In the genomic region with DNA sequence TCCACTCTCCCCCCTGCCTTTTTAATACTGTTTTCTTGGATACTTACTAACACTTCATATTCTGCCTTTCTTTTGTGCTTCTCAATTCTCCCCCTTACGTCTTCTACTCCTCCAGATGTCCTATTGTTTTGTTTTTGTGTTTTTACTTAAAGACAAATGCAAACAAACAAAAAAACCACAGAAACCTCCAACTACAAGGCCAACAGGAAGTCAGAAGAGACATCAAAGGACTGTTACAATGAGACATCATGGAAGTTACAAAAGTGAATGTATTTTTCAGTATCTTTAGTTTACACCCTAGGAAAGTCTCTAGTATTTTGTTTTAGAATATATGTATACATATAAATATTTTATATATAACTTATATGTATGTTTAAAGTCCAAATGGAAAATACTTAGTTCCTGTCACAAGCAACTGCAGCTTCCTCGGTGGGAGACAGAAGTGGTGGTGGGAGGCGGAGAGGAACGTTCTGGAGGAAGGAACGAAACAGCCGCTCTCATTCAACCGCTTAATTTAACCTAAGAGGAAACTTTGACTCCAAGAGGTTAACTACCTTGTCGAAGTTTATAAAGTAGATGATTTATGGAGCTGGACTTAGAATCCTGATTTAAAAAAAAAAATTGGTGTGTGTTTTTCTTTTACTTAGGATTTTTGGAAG, we compare ENCODE assay signal across 17 cellular contexts.
"Had no signal": no experiment of that assay in that cellular context is flagged by ENCODE, and none has a peak within 500 bp of the region (broad histone marks: within the 10 kb centered on the region; RNA-seq: fewer than 3 reads in every experiment).

No MANE protein-coding gene starts in this region.

- H3K4me1 ChIP-seq: gastrocnemius medialis, prostate gland had no signal

- H3K36me3 ChIP-seq: gastrocnemius medialis, heart left ventricle, left lung, prostate gland, transverse colon, WERI-Rb-1 had no signal

- H3K36me3 Mint-ChIP-seq: natural killer cell treated with Interleukin-12 subunit alpha and Interleukin-12 subunit beta and Interleukin-15 and Interleukin-18, amount 100 ng/mL, for 72 hours had no signal

- H3K27ac ChIP-seq: epithelial cell of prostate, gastrocnemius medialis, heart left ventricle, left lung, prostate gland, transverse colon, WERI-Rb-1 had no signal

- H3K27me3 ChIP-seq: gastrocnemius medialis, transverse colon had no signal

- DNase-seq: activated CD4-positive, alpha-beta memory T cell treated with anti-CD3 and anti-CD28 coated beads, Interleukin-2, amount 10 ng/mL, durations not matched to agents 7 days and 5 days; activated gamma-delta T cell; activated T-cell treated with anti-CD3 and anti-CD28 coated beads, Interleukin-2, amount 50 U/mL, for 4 hours; aorta; effector memory CD8-positive, alpha-beta T cell; gastrocnemius medialis; heart left ventricle; left lung; small intestine; stimulated activated CD4-positive, alpha-beta T cell treated with anti-CD3 and anti-CD28 coated beads, Interleukin-4, amount 100 ng/mL, for 24 hours; stimulated activated naive CD4-positive, alpha-beta T cell; transverse colon; WERI-Rb-1 had no signal

- H3K4me3 ChIP-seq: gastrocnemius medialis, heart left ventricle, left lung, prostate gland, transverse colon had no signal

- H3K9me3 Mint-ChIP-seq: activated CD4-positive, alpha-beta memory T cell treated with anti-CD3 and anti-CD28 coated beads, Interleukin-2, amount 10 ng/mL, durations not matched to agents 7 days and 5 days; activated T-cell treated with anti-CD3 and anti-CD28 coated beads, Interleukin-2, amount 50 U/mL, for 4 hours; dendritic cell treated with granulocyte-macrophage colony-stimulating factor and Interleukin-4, amounts not matched to agents 40 ng/mL and 50 ng/mL, for 4 days; natural killer cell treated with Interleukin-12 subunit alpha and Interleukin-12 subunit beta and Interleukin-15 and Interleukin-18, amount 100 ng/mL, for 72 hours had no signal

- H3K9me3 ChIP-seq: gastrocnemius medialis, heart left ventricle, left lung, prostate gland, transverse colon had no signal

- H3K4me3 Mint-ChIP-seq: activated CD4-positive, alpha-beta memory T cell treated with anti-CD3 and anti-CD28 coated beads, Interleukin-2, amount 10 ng/mL, durations not matched to agents 7 days and 5 days; activated T-cell treated with anti-CD3 and anti-CD28 coated beads, Interleukin-2, amount 50 U/mL, for 4 hours; dendritic cell treated with granulocyte-macrophage colony-stimulating factor and Interleukin-4, amounts not matched to agents 40 ng/mL and 50 ng/mL, for 4 days; effector memory CD8-positive, alpha-beta T cell; natural killer cell treated with Interleukin-12 subunit alpha and Interleukin-12 subunit beta and Interleukin-15 and Interleukin-18, amount 100 ng/mL, for 72 hours had no signal

- H3K27ac Mint-ChIP-seq: activated CD4-positive, alpha-beta memory T cell treated with anti-CD3 and anti-CD28 coated beads, Interleukin-2, amount 10 ng/mL, durations not matched to agents 7 days and 5 days; dendritic cell treated with granulocyte-macrophage colony-stimulating factor and Interleukin-4, amounts not matched to agents 40 ng/mL and 50 ng/mL, for 4 days; effector memory CD8-positive, alpha-beta T cell; natural killer cell treated with Interleukin-12 subunit alpha and Interleukin-12 subunit beta and Interleukin-15 and Interleukin-18, amount 100 ng/mL, for 72 hours had no signal
